1 cellular context compared by ENCODE assay signal in genomic region chr3:46953265-46954010, GRCh38.
TF ChIP-seq lines count a peak whose summit lies in the region.

No MANE protein-coding gene starts in this region.

TF ChIP-seq in HepG2, 621 proteins besides CTCF, POLR2A, EP300 and RAD21:
- TF ChIP-seq TEAD3 (CRISPR knock-in tag; optimal IDR thresholded peaks at IDR 0.05; ENCODE audit: borderline replicate concordance) (no peak), HNRNPK (IDR thresholded peaks at IDR 0.05; ENCODE audit: low read depth, low read length, poor library complexity, severe bottlenecking) (no peak), ZNF782 (CRISPR knock-in tag; IDR thresholded peaks at IDR 0.05; ENCODE audit: borderline replicate concordance) (no peak), ZNF674 (CRISPR knock-in tag; IDR thresholded peaks at IDR 0.05; ENCODE audit: low read depth) (no peak), SAFB2 (CRISPR knock-in tag; IDR thresholded peaks at IDR 0.05; ENCODE audit: borderline replicate concordance, low read depth) (no peak), ZNF350 (CRISPR knock-in tag; IDR thresholded peaks at IDR 0.05; ENCODE audit: borderline replicate concordance, low read depth) (no peak), ATF4 (CRISPR knock-in tag; IDR thresholded peaks at IDR 0.05) (no peak), HOXA5 (CRISPR knock-in tag; IDR thresholded peaks at IDR 0.05) (no peak), NCOA5 (CRISPR knock-in tag; IDR thresholded peaks at IDR 0.05) (no peak), HDAC2 (CRISPR knock-in tag; IDR thresholded peaks at IDR 0.05) (no peak), ARID2 (CRISPR knock-in tag; IDR thresholded peaks at IDR 0.05; ENCODE audit: borderline replicate concordance) (no peak), ZEB1 (IDR thresholded peaks at IDR 0.05; ENCODE audit: insufficient replicate concordance, low read depth) (no peak), BCL6 (CRISPR knock-in tag; IDR thresholded peaks at IDR 0.05) (no peak), TFE3 (CRISPR knock-in tag; IDR thresholded peaks at IDR 0.05) (no peak), EEA1 (CRISPR knock-in tag; IDR thresholded peaks at IDR 0.05; ENCODE audit: borderline replicate concordance) (no peak), ZNF557 (CRISPR knock-in tag; IDR thresholded peaks at IDR 0.05) (no peak), ZFP82 (CRISPR knock-in tag; IDR thresholded peaks at IDR 0.05; ENCODE audit: borderline replicate concordance) (no peak), ZNF761 (CRISPR knock-in tag; conservative IDR thresholded peaks at IDR 0.05) (no peak), SOX5 (CRISPR knock-in tag; IDR thresholded peaks at IDR 0.05; ENCODE audit: borderline replicate concordance) (no peak)
